16 cellular contexts compared by ENCODE assay signal in the genomic region with DNA sequence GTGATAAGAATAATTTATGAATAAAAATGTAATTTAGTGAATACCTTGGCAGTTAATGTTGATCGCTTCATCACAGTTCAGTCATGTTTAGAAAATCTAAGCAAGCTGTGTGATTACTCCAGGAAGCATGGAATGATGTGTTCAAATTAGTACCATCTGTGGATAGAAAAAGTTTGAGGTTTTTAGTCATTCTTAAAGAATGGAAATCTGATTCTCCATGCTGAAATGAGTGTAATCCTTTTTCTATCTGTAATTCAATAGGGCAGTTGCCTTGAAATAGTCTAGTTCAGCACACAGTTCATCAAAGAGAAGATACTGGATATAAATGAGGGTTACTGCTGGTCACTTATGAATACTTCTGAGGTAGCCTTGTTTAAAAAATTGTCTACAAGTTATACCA.
A peak's percentile ranks its signal among the peaks of the same experiment; 100 is the strongest.
DNase-seq lines count a peak whose midpoint lies in the region; ATAC-seq and TF ChIP-seq lines count a peak whose summit lies in the region.
"Had no signal": no experiment of that assay in that cellular context is flagged by ENCODE, and none has a peak within 500 bp of the region (broad histone marks: within the 10 kb centered on the region; RNA-seq: fewer than 3 reads in every experiment).

No MANE protein-coding gene starts in this region.

- intact Hi-C loops in upper lobe of right lung (cut with DNase I) (no loop called here), right cardiac atrium (cut with DNase I) (no loop called here)

- DNase-seq in EL (peak; percentile 94), RWPE2 (ENCODE audit: low spot score) (no peak), epithelial cell of prostate (ENCODE audit: low read depth, low spot score) (peak; percentile 20), osteocyte (ENCODE audit: extremely low spot score, unreplicated experiment) (no peak), upper lobe of right lung (no peak), NCI-H2081 (lab: John Stamatoyannopoulos, UW) (no peak), right cardiac atrium (no peak)
- no peak for DNase-seq in activated CD8-positive, alpha-beta memory T cell treated with anti-CD3 and anti-CD28 coated beads for 24 hours
- DNase-seq: activated CD4-positive, alpha-beta T cell treated with anti-CD3 and anti-CD28 coated beads, Interleukin-2, amount 50 U/mL, for 48 hours; NCI-H146; NK-92 treated with Interleukin-12 subunit alpha and Interleukin-12 subunit beta, amount 100 ng/mL, for 24 hours; pancreas; stimulated activated CD4-positive, alpha-beta T cell treated with anti-CD3 and anti-CD28 coated beads, Interleukin-1b, Interleukin-23, amount 100 ng/mL, for 48 hours; stimulated activated naive CD8-positive, alpha-beta T cell treated with anti-CD3 and anti-CD28 coated beads, Interleukin-15, Interleukin-2, amounts not matched to agents 100 U/mL and 50 U/mL, for 24 hours had no signal

- 86% methylated on average over 1 of the region's 1 CpG for WGBS in right cardiac atrium

- no peaks in the 10 kb centered on the region for H3K36me3 Mint-ChIP-seq in osteocyte (ENCODE audit: unreplicated experiment)

- H3K4me1 Mint-ChIP-seq in osteocyte (ENCODE audit: unreplicated experiment) = peaks cover 39% of the 10 kb centered on the region
- H3K4me1 Mint-ChIP-seq: GM23338 had no signal

- H3K27me3 ChIP-seq in RWPE2 (ENCODE audit: insufficient read depth, poor library complexity, severe bottlenecking) = no peaks in the 10 kb centered on the region
- H3K27me3 ChIP-seq in upper lobe of right lung = no peaks in the 10 kb centered on the region
- no peaks in the 10 kb centered on the region for H3K27me3 ChIP-seq in right cardiac atrium (ENCODE audit: control insufficient read depth, insufficient read depth)
- H3K27me3 ChIP-seq: pancreas had no signal

- H3K9me3 ChIP-seq in RWPE2 (ENCODE audit: severe bottlenecking) (no peaks in the 10 kb centered on the region), upper lobe of right lung (no peaks in the 10 kb centered on the region), right cardiac atrium (ENCODE audit: control insufficient read depth, low read length) (no peaks in the 10 kb centered on the region)
- H3K9me3 ChIP-seq: pancreas had no signal

- H3K4me1 ChIP-seq in RWPE2 (ENCODE audit: insufficient read depth, poor library complexity, severe bottlenecking) (peaks cover 15% of the 10 kb centered on the region), upper lobe of right lung (no peaks in the 10 kb centered on the region), right cardiac atrium (ENCODE audit: control insufficient read depth, insufficient read depth, low read length) (no peaks in the 10 kb centered on the region)
- H3K4me1 ChIP-seq: pancreas had no signal

- H3K4me3 ChIP-seq in RWPE2 (ENCODE audit: severe bottlenecking) = no peak overlapping the region
- H3K4me3 ChIP-seq in upper lobe of right lung = no peak overlapping the region
- H3K4me3 ChIP-seq in right cardiac atrium (ENCODE audit: low read length) = no peak overlapping the region
- H3K4me3 ChIP-seq: coronary artery, GM23338, pancreas had no signal

- TF ChIP-seq CTCF in RWPE2 (IDR thresholded peaks at IDR 0.05; ENCODE audit: poor library complexity, severe bottlenecking) = no peak
- TF ChIP-seq CTCF in osteocyte (IDR thresholded peaks at IDR 0.05) = no peak
- no peak for TF ChIP-seq CTCF in upper lobe of right lung (IDR thresholded peaks at IDR 0.05)

- no peaks in the 10 kb centered on the region for H3K27me3 Mint-ChIP-seq in osteocyte (ENCODE audit: unreplicated experiment)

- ATAC-seq in RWPE2 (ENCODE audit: low read depth) = peak; percentile 97
- no peak for ATAC-seq in upper lobe of right lung
- no peak for ATAC-seq in right cardiac atrium
- ATAC-seq: GM23338; stimulated activated naive CD8-positive, alpha-beta T cell treated with anti-CD3 and anti-CD28 coated beads, Interleukin-15, Interleukin-2, amounts not matched to agents 100 U/mL and 50 U/mL, for 24 hours had no signal

- no peaks in the 10 kb centered on the region for H3K36me3 ChIP-seq in RWPE2 (ENCODE audit: low read depth)
- H3K36me3 ChIP-seq in upper lobe of right lung = no peaks in the 10 kb centered on the region
- H3K36me3 ChIP-seq: pancreas had no signal

- no peak overlapping the region for H3K4me3 Mint-ChIP-seq in osteocyte (ENCODE audit: unreplicated experiment)
- H3K4me3 Mint-ChIP-seq: GM23338 had no signal

- no peaks in the 10 kb centered on the region for H3K9me3 Mint-ChIP-seq in osteocyte (ENCODE audit: unreplicated experiment)
- H3K9me3 Mint-ChIP-seq: GM23338 had no signal

- H3K27ac ChIP-seq in RWPE2 (ENCODE audit: poor library complexity, severe bottlenecking) (peak overlapping the region; percentile 59), epithelial cell of prostate (peak overlapping the region; percentile 14), upper lobe of right lung (no peak overlapping the region), right cardiac atrium (ENCODE audit: low read length) (no peak overlapping the region)
- H3K27ac ChIP-seq: coronary artery, pancreas had no signal

- H3K27ac Mint-ChIP-seq in osteocyte (ENCODE audit: unreplicated experiment) = peak overlapping the region; percentile 79
- H3K27ac Mint-ChIP-seq: GM23338 had no signal

Comparison
In these comparisons a context has a peak if more than half of its experiments do, and no peak if none do; other contexts are left out.
1. DNase-seq: peak in EL (single experiment) and epithelial cell of prostate (single experiment); none in RWPE2 (single experiment), osteocyte (single experiment), upper lobe of right lung (single experiment), NCI-H2081 (0 of 2), activated CD8-positive, alpha-beta memory T cell treated with anti-CD3 and anti-CD28 coated beads for 24 hours (single experiment) and right cardiac atrium (0 of 3).
2. H3K27ac ChIP-seq: peak in RWPE2 (single experiment) and epithelial cell of prostate (single experiment); none in upper lobe of right lung (single experiment) and right cardiac atrium (single experiment).